Comparison of ENCODE assay signal across 20 cellular contexts in the genomic region with DNA sequence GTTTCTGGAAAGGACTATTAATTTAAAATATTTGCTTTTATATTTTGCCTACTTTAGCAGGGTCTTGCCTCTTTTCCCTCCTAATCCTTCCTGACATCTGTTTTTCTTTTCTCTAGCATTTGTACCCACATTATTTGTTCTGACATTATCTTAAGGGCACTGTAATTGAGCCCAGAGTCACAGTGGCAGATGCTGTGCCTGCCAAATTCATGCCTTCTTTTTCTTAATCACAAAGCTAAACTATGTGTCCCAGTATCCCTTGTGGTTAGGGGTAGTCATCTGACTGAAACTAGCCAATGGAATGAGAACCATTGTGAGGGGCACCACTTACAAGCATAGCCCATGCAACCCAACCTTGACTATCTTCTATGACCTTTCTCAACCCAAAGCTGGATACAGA.
"Had no signal": no experiment of that assay in that cellular context is flagged by ENCODE, and none has a peak within 500 bp of the region (broad histone marks: within the 10 kb centered on the region; RNA-seq: fewer than 3 reads in every experiment).

No MANE protein-coding gene starts in this region.

- H3K79me2 ChIP-seq: hepatocyte had no signal

- H3K27ac ChIP-seq: dorsolateral prefrontal cortex, hepatocyte, ovary, psoas muscle, right lobe of liver, suprapubic skin had no signal

- H3K4me1 Mint-ChIP-seq: memory B cell; natural killer cell; stimulated activated naive CD8-positive, alpha-beta T cell treated with anti-CD3 and anti-CD28 coated beads, Interleukin-15, amount 100 ng/mL, for 72 hours had no signal

- H3K36me3 ChIP-seq: ovary, right lobe of liver, suprapubic skin had no signal

- H3K27ac Mint-ChIP-seq: memory B cell, natural killer cell had no signal

- ATAC-seq: left colon; natural killer cell; psoas muscle; right lobe of liver; stimulated activated naive CD8-positive, alpha-beta T cell treated with anti-CD3 and anti-CD28 coated beads, Interleukin-15, amount 100 ng/mL, for 72 hours had no signal

- H3K4me1 ChIP-seq: psoas muscle, right lobe of liver, suprapubic skin had no signal

- DNase-seq: dorsolateral prefrontal cortex; effector CD4-positive, alpha-beta T cell; left colon; natural killer cell; occipital lobe; ovary; posterior cingulate gyrus; psoas muscle; right lobe of liver; small intestine; stimulated activated CD4-positive, alpha-beta T cell treated with anti-CD3 and anti-CD28 coated beads, Interleukin-15, amount 100 ng/mL, for 24 hours; stimulated activated CD4-positive, alpha-beta T cell treated with anti-CD3 and anti-CD28 coated beads, Interleukin-2, amount 100 ng/mL, for 48 hours; stimulated activated CD8-positive, alpha-beta memory T cell treated with anti-CD3 and anti-CD28 coated beads, Interleukin-4, amount 100 ng/mL, for 48 hours; stimulated activated naive CD4-positive, alpha-beta T cell; stimulated activated naive CD8-positive, alpha-beta T cell treated with anti-CD3 and anti-CD28 coated beads, Interleukin-15, amount 100 ng/mL, for 72 hours; trophoblast cell had no signal

- H3K9me3 Mint-ChIP-seq: memory B cell; natural killer cell; stimulated activated naive CD8-positive, alpha-beta T cell treated with anti-CD3 and anti-CD28 coated beads, Interleukin-15, amount 100 ng/mL, for 72 hours had no signal

- H2AFZ ChIP-seq: hepatocyte had no signal

- H3K4me3 Mint-ChIP-seq: memory B cell; natural killer cell; stimulated activated naive CD8-positive, alpha-beta T cell treated with anti-CD3 and anti-CD28 coated beads, Interleukin-15, amount 100 ng/mL, for 72 hours had no signal

- H3K36me3 Mint-ChIP-seq: memory B cell, natural killer cell had no signal

- H3K4me2 ChIP-seq: hepatocyte had no signal

- H3K27me3 ChIP-seq: dorsolateral prefrontal cortex, hepatocyte, ovary, right lobe of liver, suprapubic skin had no signal

- H3K9me3 ChIP-seq: ovary, psoas muscle, right lobe of liver, suprapubic skin had no signal

- H3K4me3 ChIP-seq: dorsolateral prefrontal cortex, hepatocyte, lung, ovary, psoas muscle, right lobe of liver, suprapubic skin had no signal
